Comparison of ENCODE assay signal across 15 cellular contexts in genomic region chr18:44818668-44819403, GRCh38.
A peak's percentile ranks its signal among the peaks of the same experiment; 100 is the strongest.
DNase-seq lines count a peak whose midpoint lies in the region; ATAC-seq and TF ChIP-seq lines count a peak whose summit lies in the region.
"Had no signal": no experiment of that assay in that cellular context is flagged by ENCODE, and none has a peak within 500 bp of the region (broad histone marks: within the 10 kb centered on the region; RNA-seq: fewer than 3 reads in every experiment).

No MANE protein-coding gene starts in this region.

- H3K4me3 ChIP-seq in GM23338 (no peak overlapping the region), rectal smooth muscle tissue (ENCODE audit: low read length) (no peak overlapping the region)
- H3K4me3 ChIP-seq: right lobe of liver, testis had no signal

- peak; percentile 51 for ATAC-seq in GM18511 (IDR thresholded peaks at IDR 0.05; ENCODE audit: unreplicated experiment)
- no peak for ATAC-seq in GM23338
- ATAC-seq in activated T-helper 17 cell treated with anti-CD3 and anti-CD28 coated beads, Interleukin-2, amount 50 U/mL, for 72 hours (replicated peaks), result peak; percentile 86
- no peak for ATAC-seq in GM21381 (IDR thresholded peaks at IDR 0.05; ENCODE audit: unreplicated experiment)
- ATAC-seq: right lobe of liver had no signal

- H3K9me3 Mint-ChIP-seq in GM23338, result no peaks in the 10 kb centered on the region
- no peaks in the 10 kb centered on the region for H3K9me3 Mint-ChIP-seq in activated T-helper 17 cell treated with anti-CD3 and anti-CD28 coated beads, Interleukin-2, amount 50 U/mL, for 72 hours
- H3K9me3 Mint-ChIP-seq: CD8-positive, alpha-beta memory T cell; natural killer cell had no signal

- peaks cover 32% of the 10 kb centered on the region for H3K4me1 Mint-ChIP-seq in GM23338
- peaks cover 11% of the 10 kb centered on the region for H3K4me1 Mint-ChIP-seq in activated T-helper 17 cell treated with anti-CD3 and anti-CD28 coated beads, Interleukin-2, amount 50 U/mL, for 72 hours

- TF ChIP-seq CTCF in GM23338 (conservative IDR thresholded peaks at IDR 0.05; ENCODE audit: low read depth in 2 of 2), result no peak

- no peak overlapping the region for H2AFZ ChIP-seq in GM23338

- no peak overlapping the region for H3K4me3 Mint-ChIP-seq in GM23338
- peak overlapping the region; percentile 1 for H3K4me3 Mint-ChIP-seq in activated T-helper 17 cell treated with anti-CD3 and anti-CD28 coated beads, Interleukin-2, amount 50 U/mL, for 72 hours
- H3K4me3 Mint-ChIP-seq: CD8-positive, alpha-beta memory T cell; natural killer cell had no signal

- H4K20me1 ChIP-seq in GM23338 (replicated peaks; ENCODE audit: insufficient read depth), result no peaks in the 10 kb centered on the region

- no peaks in the 10 kb centered on the region for H3K36me3 Mint-ChIP-seq in GM23338 (ENCODE audit: low read depth)
- no peaks in the 10 kb centered on the region for H3K36me3 Mint-ChIP-seq in activated T-helper 17 cell treated with anti-CD3 and anti-CD28 coated beads, Interleukin-2, amount 50 U/mL, for 72 hours (ENCODE audit: low read depth)
- H3K36me3 Mint-ChIP-seq: CD8-positive, alpha-beta memory T cell; natural killer cell had no signal

- H3K27me3 ChIP-seq in GM23338 (ENCODE audit: insufficient read depth) (no peaks in the 10 kb centered on the region), rectal smooth muscle tissue (ENCODE audit: control insufficient read depth, insufficient read depth, low read length) (no peaks in the 10 kb centered on the region)
- H3K27me3 ChIP-seq: right lobe of liver, testis had no signal

- no peaks in the 10 kb centered on the region for H3K79me2 ChIP-seq in GM23338 (replicated peaks; ENCODE audit: insufficient read depth)

- H3K36me3 ChIP-seq in GM23338 (ENCODE audit: insufficient read depth), result no peaks in the 10 kb centered on the region
- H3K36me3 ChIP-seq in rectal smooth muscle tissue (ENCODE audit: control insufficient read depth, insufficient read depth, low read length), result no peaks in the 10 kb centered on the region
- H3K36me3 ChIP-seq: right lobe of liver had no signal

- H3K4me2 ChIP-seq in GM23338, result no peak overlapping the region

- no peak overlapping the region for H3K27ac ChIP-seq in GM23338 (ENCODE audit: low read depth)
- H3K27ac ChIP-seq in rectal smooth muscle tissue (ENCODE audit: low read depth, low read length), result peak overlapping the region; percentile 46
- H3K27ac ChIP-seq: RWPE1, testis had no signal

- H3K27ac Mint-ChIP-seq in GM23338, result 0 out of 2 replicates have a peak overlapping the region, but pooled peaks have one; percentile 1
- H3K27ac Mint-ChIP-seq in activated T-helper 17 cell treated with anti-CD3 and anti-CD28 coated beads, Interleukin-2, amount 50 U/mL, for 72 hours, result peak overlapping the region; percentile 17

- H3K27me3 Mint-ChIP-seq in GM23338 (ENCODE audit: insufficient read depth, low read depth, poor library complexity), result peaks cover 9% of the 10 kb centered on the region
- peaks cover 16% of the 10 kb centered on the region for H3K27me3 Mint-ChIP-seq in activated T-helper 17 cell treated with anti-CD3 and anti-CD28 coated beads, Interleukin-2, amount 50 U/mL, for 72 hours
- H3K27me3 Mint-ChIP-seq: CD8-positive, alpha-beta memory T cell had no signal

- peaks cover 9% of the 10 kb centered on the region; the same call in 1 of the 2 replicates for H3K9me2 ChIP-seq in GM23338 (ENCODE audit: insufficient read depth)

- no peaks in the 10 kb centered on the region for H3F3A ChIP-seq in GM23338 (replicated peaks; ENCODE audit: low read depth)

- H3K9ac ChIP-seq in rectal smooth muscle tissue (ENCODE audit: low read length), result no peak overlapping the region

- H3K4me1 ChIP-seq in GM23338 (ENCODE audit: insufficient read depth) (peaks cover 11% of the 10 kb centered on the region; the same call in 1 of the 2 replicates), rectal smooth muscle tissue (ENCODE audit: control insufficient read depth, insufficient read depth, low read length) (peaks cover 22% of the 10 kb centered on the region)
- H3K4me1 ChIP-seq: testis had no signal

- DNase-seq in GM23338 (ENCODE audit: low spot score) (no peak), SK-N-DZ (ENCODE audit: low spot score) (no peak), HK-2 (ENCODE audit: unreplicated experiment) (no peak)
- DNase-seq: amygdala; CD8-positive, alpha-beta memory T cell; effector CD4-positive, alpha-beta T cell; kidney glomerular epithelial cell; natural killer cell; right lobe of liver; testis had no signal

TF ChIP-seq in GM23338, 12 proteins besides CTCF, POLR2A, EP300 and RAD21 (continues in another document):
- TF ChIP-seq POLR2AphosphoS5 (IDR thresholded peaks at IDR 0.05; ENCODE audit: low read depth), result no peak
- TF ChIP-seq ETS1 (IDR thresholded peaks at IDR 0.05), result no peak
- TF ChIP-seq ZNF462 (CRISPR knock-in tag; IDR thresholded peaks at IDR 0.05), result no peak
- no peak for TF ChIP-seq ZNF331 (CRISPR knock-in tag; IDR thresholded peaks at IDR 0.05; ENCODE audit: low read depth)
- TF ChIP-seq EZH2 (IDR thresholded peaks at IDR 0.05; ENCODE audit: low read depth, unreplicated experiment), result no peak
- TF ChIP-seq ZNF114 (CRISPR knock-in tag; IDR thresholded peaks at IDR 0.05), result no peak
- TF ChIP-seq NANOG (IDR thresholded peaks at IDR 0.05; ENCODE audit: borderline replicate concordance), result no peak
- no peak for TF ChIP-seq JUNB (IDR thresholded peaks at IDR 0.05; ENCODE audit: unreplicated experiment)
- TF ChIP-seq EZH2phosphoT487 (IDR thresholded peaks at IDR 0.05; ENCODE audit: unreplicated experiment), result no peak

Comparison
In these comparisons a context has a peak if more than half of its experiments do, and no peak if none do; other contexts are left out.
1. ATAC-seq: peak in GM18511 (single experiment) and activated T-helper 17 cell treated with anti-CD3 and anti-CD28 coated beads, Interleukin-2, amount 50 U/mL, for 72 hours (single experiment); none in GM23338 (single experiment) and GM21381 (single experiment).